1 cellular context compared by ENCODE assay signal in the genomic region with DNA sequence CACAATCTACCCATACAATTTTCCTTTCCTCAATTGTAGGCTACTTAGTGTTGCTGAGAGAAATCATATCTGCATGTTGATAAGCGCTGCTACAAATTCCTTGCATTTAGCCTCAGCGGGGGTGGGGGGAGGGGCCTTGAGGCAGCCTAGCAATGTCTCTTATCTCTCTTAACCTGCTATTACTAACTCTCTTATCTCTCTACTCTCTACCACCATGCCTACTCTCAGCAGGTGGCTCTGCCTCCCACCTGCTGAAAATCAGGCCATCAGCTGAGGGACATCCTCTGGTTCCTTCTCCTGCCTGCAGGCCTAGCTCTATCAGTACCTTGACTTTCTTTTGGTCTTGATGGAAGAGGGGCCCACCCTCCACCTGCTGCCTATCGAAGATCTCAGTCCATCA.
A peak's percentile ranks its signal among the peaks of the same experiment; 100 is the strongest.
TF ChIP-seq lines count a peak whose summit lies in the region.

No MANE protein-coding gene starts in this region.

TF ChIP-seq in HEK293, 187 proteins besides CTCF, POLR2A, EP300 and RAD21 (continued from another document):
- TF ChIP-seq, protein P1, sequence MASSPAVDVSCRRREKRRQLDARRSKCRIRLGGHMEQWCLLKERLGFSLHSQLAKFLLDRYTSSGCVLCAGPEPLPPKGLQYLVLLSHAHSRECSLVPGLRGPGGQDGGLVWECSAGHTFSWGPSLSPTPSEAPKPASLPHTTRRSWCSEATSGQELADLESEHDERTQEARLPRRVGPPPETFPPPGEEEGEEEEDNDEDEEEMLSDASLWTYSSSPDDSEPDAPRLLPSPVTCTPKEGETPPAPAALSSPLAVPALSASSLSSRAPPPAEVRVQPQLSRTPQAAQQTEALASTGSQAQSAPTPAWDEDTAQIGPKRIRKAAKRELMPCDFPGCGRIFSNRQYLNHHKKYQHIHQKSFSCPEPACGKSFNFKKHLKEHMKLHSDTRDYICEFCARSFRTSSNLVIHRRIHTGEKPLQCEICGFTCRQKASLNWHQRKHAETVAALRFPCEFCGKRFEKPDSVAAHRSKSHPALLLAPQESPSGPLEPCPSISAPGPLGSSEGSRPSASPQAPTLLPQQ (tag by site-specific recombination; IDR thresholded peaks at IDR 0.05): peak; percentile 41; the same call in 1 of the 2 replicates
- TF ChIP-seq ZXDB (tag by site-specific recombination; IDR thresholded peaks at IDR 0.05) (peak; percentile 48; the same call in 1 of the 2 replicates), BCL11B (tag by site-specific recombination; IDR thresholded peaks at IDR 0.05; ENCODE audit: low read depth) (0 out of 2 replicates have a peak, but pooled peaks have one; percentile 30), ZFHX2 (tag by site-specific recombination; conservative IDR thresholded peaks at IDR 0.05) (peak; percentile 72), SP7 (tag by site-specific recombination; IDR thresholded peaks at IDR 0.05) (peak; percentile 70), ZIC2 (tag by site-specific recombination; IDR thresholded peaks at IDR 0.05) (peak; percentile 66), ZNF169 (tag by site-specific recombination; IDR thresholded peaks at IDR 0.05) (no peak), ZNF629 (tag by site-specific recombination; IDR thresholded peaks at IDR 0.05) (no peak)
- TF ChIP-seq, protein P2, sequence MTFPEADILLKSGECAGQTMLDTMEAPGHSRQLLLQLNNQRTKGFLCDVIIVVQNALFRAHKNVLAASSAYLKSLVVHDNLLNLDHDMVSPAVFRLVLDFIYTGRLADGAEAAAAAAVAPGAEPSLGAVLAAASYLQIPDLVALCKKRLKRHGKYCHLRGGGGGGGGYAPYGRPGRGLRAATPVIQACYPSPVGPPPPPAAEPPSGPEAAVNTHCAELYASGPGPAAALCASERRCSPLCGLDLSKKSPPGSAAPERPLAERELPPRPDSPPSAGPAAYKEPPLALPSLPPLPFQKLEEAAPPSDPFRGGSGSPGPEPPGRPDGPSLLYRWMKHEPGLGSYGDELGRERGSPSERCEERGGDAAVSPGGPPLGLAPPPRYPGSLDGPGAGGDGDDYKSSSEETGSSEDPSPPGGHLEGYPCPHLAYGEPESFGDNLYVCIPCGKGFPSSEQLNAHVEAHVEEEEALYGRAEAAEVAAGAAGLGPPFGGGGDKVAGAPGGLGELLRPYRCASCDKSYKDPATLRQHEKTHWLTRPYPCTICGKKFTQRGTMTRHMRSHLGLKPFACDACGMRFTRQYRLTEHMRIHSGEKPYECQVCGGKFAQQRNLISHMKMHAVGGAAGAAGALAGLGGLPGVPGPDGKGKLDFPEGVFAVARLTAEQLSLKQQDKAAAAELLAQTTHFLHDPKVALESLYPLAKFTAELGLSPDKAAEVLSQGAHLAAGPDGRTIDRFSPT (tag by site-specific recombination; IDR thresholded peaks at IDR 0.05): no peak
